In genomic region chr9:9996259-9996658, GRCh38 we compare ENCODE assay signal across 2 cellular contexts.
TF ChIP-seq lines count a peak whose summit lies in the region.

No MANE protein-coding gene starts in this region.

TF ChIP-seq in SK-N-SH, 30 proteins besides CTCF, POLR2A, EP300 and RAD21 (continued from another document):
- TF ChIP-seq ZBTB33 (IDR thresholded peaks at IDR 0.05; ENCODE audit: borderline replicate concordance, low read depth): no peak
- TF ChIP-seq IRF3 (IDR thresholded peaks at IDR 0.05; ENCODE audit: low read depth, low read length): no peak
- TF ChIP-seq JUND (IDR thresholded peaks at IDR 0.05): no peak
- TF ChIP-seq ELF1 (IDR thresholded peaks at IDR 0.05): no peak

TF ChIP-seq in SK-N-SH treated with all-trans-retinoic acid at 6 μM for 48 hours, 23 proteins besides CTCF, POLR2A, EP300 and RAD21 (continued from another document):
- TF ChIP-seq POU6F1 (CRISPR knock-in tag; IDR thresholded peaks at IDR 0.05; ENCODE audit: borderline replicate concordance, low read depth) (no peak), CREB5 (CRISPR knock-in tag; IDR thresholded peaks at IDR 0.05; ENCODE audit: low read depth) (no peak), ESRRG (CRISPR knock-in tag; IDR thresholded peaks at IDR 0.05) (no peak), OSR1 (CRISPR knock-in tag; IDR thresholded peaks at IDR 0.05) (no peak), PPARA (CRISPR knock-in tag; IDR thresholded peaks at IDR 0.05; ENCODE audit: borderline replicate concordance) (no peak), TCF4 (CRISPR knock-in tag; IDR thresholded peaks at IDR 0.05; ENCODE audit: borderline replicate concordance) (no peak), ZFP3 (CRISPR knock-in tag; IDR thresholded peaks at IDR 0.05) (no peak), ZC3H10 (CRISPR knock-in tag; IDR thresholded peaks at IDR 0.05) (no peak), GLIS3 (CRISPR knock-in tag; IDR thresholded peaks at IDR 0.05) (no peak), SNAI2 (CRISPR knock-in tag; IDR thresholded peaks at IDR 0.05) (no peak), ZNF8 (CRISPR knock-in tag; IDR thresholded peaks at IDR 0.05) (no peak)
